Comparison of ENCODE assay signal across 14 cellular contexts in genomic region chr10:4053940-4054339, GRCh38.
A peak's percentile ranks its signal among the peaks of the same experiment; 100 is the strongest.
DNase-seq lines count a peak whose midpoint lies in the region; ATAC-seq, FAIRE-seq and TF ChIP-seq lines count a peak whose summit lies in the region.
"Had no signal": no experiment of that assay in that cellular context is flagged by ENCODE, and none has a peak within 500 bp of the region (broad histone marks: within the 10 kb centered on the region; RNA-seq: fewer than 3 reads in every experiment).

No MANE protein-coding gene starts in this region.

- peaks cover 33% of the 10 kb centered on the region for H3K4me1 Mint-ChIP-seq in activated B cell treated with CpG ODN at 0.5 μM for 24 hours

- intact Hi-C loops in activated B cell treated with CpG ODN at 0.5 μM for 24 hours (cut with micrococcal nuclease) = loop anchor here (5.0 kb wide), 2 partner anchors 68 to 117 kb away; no protein-coding TSS in a partner anchor

- peak; percentile 60 for ATAC-seq in activated B cell treated with CpG ODN at 0.5 μM for 24 hours (ENCODE audit: low read depth)
- no peak for ATAC-seq in stimulated activated naive CD8-positive, alpha-beta T cell treated with anti-CD3 and anti-CD28 coated beads, Interleukin-15, Interleukin-2, amounts not matched to agents 100 U/mL and 50 U/mL, for 24 hours
- ATAC-seq: effector memory CD8-positive, alpha-beta T cell; left colon had no signal

- TF ChIP-seq CTCF in activated B cell treated with CpG ODN at 0.5 μM for 24 hours (IDR thresholded peaks at IDR 0.05) = no peak
- no peak for TF ChIP-seq CTCF in D721Med (IDR thresholded peaks at IDR 0.05; ENCODE audit: insufficient read depth, missing control alignments)

- peaks cover 3% of the 10 kb centered on the region for H3K9me3 Mint-ChIP-seq in activated B cell treated with CpG ODN at 0.5 μM for 24 hours
- H3K9me3 Mint-ChIP-seq: activated CD4-positive, alpha-beta memory T cell treated with anti-CD3 and anti-CD28 coated beads, Interleukin-2, amount 10 ng/mL, durations not matched to agents 7 days and 5 days; CD8-positive, alpha-beta memory T cell; effector memory CD8-positive, alpha-beta T cell had no signal

- DNase-seq in GM12891 (ENCODE audit: insufficient read length, low spot score) (no peak), NOMO-1 (lab: John Stamatoyannopoulos, UW; ENCODE audit: unreplicated experiment in 2 of 2) (peak; percentile 77 to 86), activated B cell treated with CpG ODN at 0.5 μM for 24 hours (no peak), pons (ENCODE audit: low spot score) (peak; percentile 21), NCI-H2081 treated with DMSO at 0.1 percent for 48 hours (lab: John Stamatoyannopoulos, UW) (no peak), D721Med (ENCODE audit: insufficient read length, low spot score) (no peak)
- DNase-seq in stimulated activated naive CD8-positive, alpha-beta T cell treated with anti-CD3 and anti-CD28 coated beads, Interleukin-15, Interleukin-2, amounts not matched to agents 100 U/mL and 50 U/mL, for 24 hours = no peak
- DNase-seq: activated CD4-positive, alpha-beta memory T cell treated with anti-CD3 and anti-CD28 coated beads, Interleukin-2, amount 10 ng/mL, durations not matched to agents 7 days and 5 days; activated naive CD4-positive, alpha-beta T cell; CD8-positive, alpha-beta memory T cell; DMS79; effector memory CD8-positive, alpha-beta T cell; left colon; NCI-H82 had no signal

- peaks cover 4% of the 10 kb centered on the region for H3K36me3 Mint-ChIP-seq in activated B cell treated with CpG ODN at 0.5 μM for 24 hours (ENCODE audit: low read depth)

- POLR2A ChIA-PET in activated B cell treated with CpG ODN at 0.5 μM for 24 hours (lab: Charles Lee) = interaction anchor here (0.7 kb wide), 1 partner anchor 158 kb away, joined by 3 read pairs; no protein-coding TSS in a partner anchor

- peak; percentile 54 for FAIRE-seq in GM12891 (lab: Jason Lieb, UNC)
- FAIRE-seq in D721Med (lab: Jason Lieb, UNC) = no peak

- TF ChIP-seq POLR2A in GM12891 (IDR thresholded peaks at IDR 0.05; ENCODE audit: low read depth, low read length) = no peak

- H3K27me3 Mint-ChIP-seq in activated B cell treated with CpG ODN at 0.5 μM for 24 hours = no peaks in the 10 kb centered on the region
- H3K27me3 Mint-ChIP-seq: activated CD4-positive, alpha-beta memory T cell treated with anti-CD3 and anti-CD28 coated beads, Interleukin-2, amount 10 ng/mL, durations not matched to agents 7 days and 5 days had no signal

- peak overlapping the region; percentile 14 for H3K27ac Mint-ChIP-seq in activated B cell treated with CpG ODN at 0.5 μM for 24 hours
- H3K27ac Mint-ChIP-seq: activated CD4-positive, alpha-beta memory T cell treated with anti-CD3 and anti-CD28 coated beads, Interleukin-2, amount 10 ng/mL, durations not matched to agents 7 days and 5 days; CD8-positive, alpha-beta memory T cell; effector memory CD8-positive, alpha-beta T cell had no signal

- peak overlapping the region; percentile 2 for H3K4me3 Mint-ChIP-seq in activated B cell treated with CpG ODN at 0.5 μM for 24 hours
- H3K4me3 Mint-ChIP-seq: activated CD4-positive, alpha-beta memory T cell treated with anti-CD3 and anti-CD28 coated beads, Interleukin-2, amount 10 ng/mL, durations not matched to agents 7 days and 5 days; CD8-positive, alpha-beta memory T cell; effector memory CD8-positive, alpha-beta T cell had no signal

- CTCF ChIA-PET in activated B cell treated with CpG ODN at 0.5 μM for 24 hours (lab: Charles Lee) = no interaction called here

TF ChIP-seq in GM12891, 5 proteins besides CTCF, POLR2A, EP300 and RAD21:
- TF ChIP-seq SPI1 (IDR thresholded peaks at IDR 0.05; ENCODE audit: low read depth, low read length) = no peak
- TF ChIP-seq PAX5 (IDR thresholded peaks at IDR 0.05; ENCODE audit: insufficient read depth, low read length, severe bottlenecking) = no peak
- TF ChIP-seq POLR2AphosphoS5 (IDR thresholded peaks at IDR 0.05; ENCODE audit: low read depth, low read length) = no peak
- no peak for TF ChIP-seq POU2F2 (IDR thresholded peaks at IDR 0.05; ENCODE audit: low read depth, low read length)
- TF ChIP-seq TAF1 (IDR thresholded peaks at IDR 0.05; ENCODE audit: low read depth, low read length) = no peak
TF ChIP-seq in GM12891: peak in this region for 0.

Comparison
In these comparisons a context has a peak if more than half of its experiments do, and no peak if none do; other contexts are left out.
1. DNase-seq: peak in NOMO-1 (2 of 2) and pons (single experiment); none in GM12891 (single experiment), activated B cell treated with CpG ODN at 0.5 μM for 24 hours (single experiment), NCI-H2081 treated with DMSO at 0.1 percent for 48 hours (single experiment), stimulated activated naive CD8-positive, alpha-beta T cell treated with anti-CD3 and anti-CD28 coated beads, Interleukin-15, Interleukin-2, amounts not matched to agents 100 U/mL and 50 U/mL, for 24 hours (single experiment) and D721Med (single experiment).